11 cellular contexts compared by ENCODE assay signal in genomic region chr1:19313636-19313959, GRCh38. TPM values are rescaled to one million over a fixed set of nuclear protein-coding genes. Genes with fewer than 3 reads are reported as not detected.
DNase-seq lines count a peak whose midpoint lies in the region; ATAC-seq and TF ChIP-seq lines count a peak whose summit lies in the region.
"Had no signal": no experiment of that assay in that cellular context is flagged by ENCODE, and none has a peak within 500 bp of the region (broad histone marks: within the 10 kb centered on the region; RNA-seq: fewer than 3 reads in every experiment).

No MANE protein-coding gene starts in this region.

- H2AFZ ChIP-seq in Loucy (ENCODE audit: low read length) = no peak overlapping the region

- H3K36me3 ChIP-seq in Loucy (ENCODE audit: insufficient read depth, low read length) (no peaks in the 10 kb centered on the region), MG63 (peaks cover 16% of the 10 kb centered on the region)

- peak overlapping the region; percentile 89 for H3K4me2 ChIP-seq in Loucy (ENCODE audit: low read depth, low read length, poor library complexity, severe bottlenecking)

- peaks cover 30% of the 10 kb centered on the region for H3K4me1 Mint-ChIP-seq in T-helper 2 cell treated with Interferon-gamma antibody and Interleukin-4, amounts not matched to agents 5 μg/mL and 100 μg/mL, for 36 hours (ENCODE audit: low read depth)

- no peaks in the 10 kb centered on the region for H3K27me3 Mint-ChIP-seq in T-helper 2 cell treated with Interferon-gamma antibody and Interleukin-4, amounts not matched to agents 5 μg/mL and 100 μg/mL, for 36 hours (ENCODE audit: low read depth)

- peaks cover 7% of the 10 kb centered on the region for H4K20me1 ChIP-seq in Loucy (ENCODE audit: insufficient read depth, low read length, poor library complexity, severe bottlenecking)

- TF ChIP-seq CTCF in Loucy (conservative IDR thresholded peaks at IDR 0.05; ENCODE audit: low read length) (no peak), epithelial cell of esophagus (IDR thresholded peaks at IDR 0.05; ENCODE audit: insufficient read depth, low read depth, low read length, missing control alignments) (no peak)

- intact Hi-C loops in posterior vena cava (cut with DNase I) = no loop called here

- peaks cover 57% of the 10 kb centered on the region for H3K4me1 ChIP-seq in Loucy (ENCODE audit: insufficient read depth, low read length, poor library complexity, severe bottlenecking)

- H3K4me3 Mint-ChIP-seq in T-helper 2 cell treated with Interferon-gamma antibody and Interleukin-4, amounts not matched to agents 5 μg/mL and 100 μg/mL, for 36 hours = peak overlapping the region; percentile 85

- H3K27me3 ChIP-seq in Loucy (ENCODE audit: insufficient read depth, low read length, poor library complexity, severe bottlenecking) (no peaks in the 10 kb centered on the region), MG63 (no peaks in the 10 kb centered on the region)

- H3K27ac Mint-ChIP-seq in T-helper 2 cell treated with Interferon-gamma antibody and Interleukin-4, amounts not matched to agents 5 μg/mL and 100 μg/mL, for 36 hours = no peak overlapping the region

- peaks cover 53% of the 10 kb centered on the region for H3K79me2 ChIP-seq in Loucy (ENCODE audit: insufficient read depth, low read length)

- no peaks in the 10 kb centered on the region for H3K9me3 Mint-ChIP-seq in T-helper 2 cell treated with Interferon-gamma antibody and Interleukin-4, amounts not matched to agents 5 μg/mL and 100 μg/mL, for 36 hours

- no peak for DNase-seq in T-helper 2 cell treated with Interferon-gamma antibody and Interleukin-4, amounts not matched to agents 5 μg/mL and 100 μg/mL, for 36 hours (ENCODE audit: low spot score)
- DNase-seq in T-helper 2 cell (no peak), epithelial cell of esophagus (ENCODE audit: low read depth) (peak; percentile 52), posterior vena cava (ENCODE audit: low spot score) (peak; percentile 23), NOMO-1 (lab: John Stamatoyannopoulos, UW; ENCODE audit: unreplicated experiment in 2 of 2) (no peak), MG63 (no peak)
- DNase-seq: effector CD8-positive, alpha-beta T cell; NCI-H1092 treated with DMSO at 0.1 percent for 48 hours; stimulated activated CD4-positive, alpha-beta T cell treated with anti-CD3 and anti-CD28 coated beads, Interleukin-4, amount 100 ng/mL, for 4 hours had no signal

- peaks cover 3% of the 10 kb centered on the region for H3K36me3 Mint-ChIP-seq in T-helper 2 cell treated with Interferon-gamma antibody and Interleukin-4, amounts not matched to agents 5 μg/mL and 100 μg/mL, for 36 hours (ENCODE audit: low read depth)

- ATAC-seq in HG02642 (IDR thresholded peaks at IDR 0.05; ENCODE audit: poor library complexity, unreplicated experiment) = no peak

- peak overlapping the region; percentile 98 for H3K4me3 ChIP-seq in Loucy (ENCODE audit: low read length, poor library complexity, severe bottlenecking)
- H3K4me3 ChIP-seq in epithelial cell of esophagus (ENCODE audit: low read length) = no peak overlapping the region
- H3K4me3 ChIP-seq in MG63 = no peak overlapping the region

- H3K9me2 ChIP-seq in Loucy (replicated peaks; ENCODE audit: low read depth, low read length) = no peaks in the 10 kb centered on the region

- peak overlapping the region; percentile 90 for H3K9ac ChIP-seq in Loucy (ENCODE audit: low read depth, low read length, poor library complexity, severe bottlenecking)

- no peaks in the 10 kb centered on the region for H3F3A ChIP-seq in Loucy (ENCODE audit: low read depth)

- H3K9me3 ChIP-seq in Loucy (ENCODE audit: insufficient read depth, low read depth, low read length) (no peaks in the 10 kb centered on the region), MG63 (no peaks in the 10 kb centered on the region)

RNA-seq across cellular contexts. Expression of gene SLC66A1, which starts 1.5 kb away (rescaled TPM):
- total RNA-seq in posterior vena cava = 1 to 10 TPM; 7.4 to 8.2 TPM
- total RNA-seq in MG63 (2014; rRNA removed; shearing (Covaris generic); ENCODE audit: low replicate concordance) = 15.9 and 19.9 TPM in 2 replicates

RNA-seq across cellular contexts. Expression of gene AKR7A2, which starts 1.7 kb away (rescaled TPM):
- 10 to 100 TPM; 18.8 to 29.9 TPM for total RNA-seq in posterior vena cava
- total RNA-seq in MG63 (2014; rRNA removed; shearing (Covaris generic); ENCODE audit: low replicate concordance) = 62.1 and 83.3 TPM in 2 replicates

RNA-seq across cellular contexts. Expression of gene AKR7A3, which starts 25.0 kb away (rescaled TPM):
- total RNA-seq in posterior vena cava = under 1 TPM; 0.67 to 0.69 TPM
- total RNA-seq in MG63 (2014; rRNA removed; shearing (Covaris generic); ENCODE audit: low replicate concordance) = 0.95 TPM in 1 of 2 replicates, not detected in the other

Comparison
In these comparisons a context has a peak if more than half of its experiments do, and no peak if none do; other contexts are left out.
1. DNase-seq: peak in epithelial cell of esophagus (single experiment) and posterior vena cava (single experiment); none in T-helper 2 cell treated with Interferon-gamma antibody and Interleukin-4, amounts not matched to agents 5 μg/mL and 100 μg/mL, for 36 hours (single experiment), T-helper 2 cell (0 of 5), NOMO-1 (0 of 2) and MG63 (single experiment).